8 cellular contexts compared by ENCODE assay signal in the genomic region with DNA sequence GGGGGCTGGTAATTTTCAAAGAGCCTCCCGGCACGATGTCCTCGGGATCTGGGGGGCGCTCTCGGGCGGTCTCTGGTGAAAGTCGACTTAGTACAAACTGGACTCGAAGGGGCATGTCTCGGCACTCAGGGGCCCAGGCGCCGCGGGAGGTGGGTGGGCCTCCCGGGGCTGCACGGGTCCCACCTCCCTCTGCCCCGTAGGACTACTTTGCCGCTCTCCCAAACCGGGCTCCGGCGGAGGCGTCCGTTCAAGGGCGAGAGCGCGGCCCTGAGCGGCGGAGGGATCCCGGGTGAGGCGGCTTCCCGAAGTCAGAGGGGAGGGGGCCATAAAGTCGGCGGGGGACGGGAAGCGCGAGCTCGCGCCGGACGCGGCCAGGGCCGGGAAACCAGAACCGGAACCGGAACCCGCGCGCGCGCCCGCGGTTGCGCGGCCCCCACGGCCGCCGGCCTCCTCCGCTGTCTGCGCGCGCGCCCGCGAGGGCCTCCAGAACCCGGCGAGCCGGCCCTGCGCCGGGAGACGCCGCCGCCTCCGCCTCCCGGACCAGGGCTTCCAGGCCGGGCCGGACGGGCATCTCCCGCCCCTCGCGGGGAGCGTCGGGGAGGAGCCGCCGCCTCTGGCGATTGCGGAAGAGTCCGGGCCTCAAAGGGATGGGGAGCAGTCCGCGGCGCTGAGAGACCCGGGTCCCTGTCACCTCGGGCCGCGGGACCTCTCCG. TPM values are rescaled to one million over a fixed set of nuclear protein-coding genes. Genes with fewer than 3 reads are reported as not detected.
DNase-seq lines count a peak whose midpoint lies in the region; ATAC-seq, FAIRE-seq and TF ChIP-seq lines count a peak whose summit lies in the region.

A gene with protein sequence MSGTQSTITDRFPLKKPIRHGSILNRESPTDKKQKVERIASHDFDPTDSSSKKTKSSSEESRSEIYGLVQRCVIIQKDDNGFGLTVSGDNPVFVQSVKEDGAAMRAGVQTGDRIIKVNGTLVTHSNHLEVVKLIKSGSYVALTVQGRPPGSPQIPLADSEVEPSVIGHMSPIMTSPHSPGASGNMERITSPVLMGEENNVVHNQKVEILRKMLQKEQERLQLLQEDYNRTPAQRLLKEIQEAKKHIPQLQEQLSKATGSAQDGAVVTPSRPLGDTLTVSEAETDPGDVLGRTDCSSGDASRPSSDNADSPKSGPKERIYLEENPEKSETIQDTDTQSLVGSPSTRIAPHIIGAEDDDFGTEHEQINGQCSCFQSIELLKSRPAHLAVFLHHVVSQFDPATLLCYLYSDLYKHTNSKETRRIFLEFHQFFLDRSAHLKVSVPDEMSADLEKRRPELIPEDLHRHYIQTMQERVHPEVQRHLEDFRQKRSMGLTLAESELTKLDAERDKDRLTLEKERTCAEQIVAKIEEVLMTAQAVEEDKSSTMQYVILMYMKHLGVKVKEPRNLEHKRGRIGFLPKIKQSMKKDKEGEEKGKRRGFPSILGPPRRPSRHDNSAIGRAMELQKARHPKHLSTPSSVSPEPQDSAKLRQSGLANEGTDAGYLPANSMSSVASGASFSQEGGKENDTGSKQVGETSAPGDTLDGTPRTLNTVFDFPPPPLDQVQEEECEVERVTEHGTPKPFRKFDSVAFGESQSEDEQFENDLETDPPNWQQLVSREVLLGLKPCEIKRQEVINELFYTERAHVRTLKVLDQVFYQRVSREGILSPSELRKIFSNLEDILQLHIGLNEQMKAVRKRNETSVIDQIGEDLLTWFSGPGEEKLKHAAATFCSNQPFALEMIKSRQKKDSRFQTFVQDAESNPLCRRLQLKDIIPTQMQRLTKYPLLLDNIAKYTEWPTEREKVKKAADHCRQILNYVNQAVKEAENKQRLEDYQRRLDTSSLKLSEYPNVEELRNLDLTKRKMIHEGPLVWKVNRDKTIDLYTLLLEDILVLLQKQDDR (N-terminal part only) (plus strand): TSS at position 486 of the 713 bp plus-strand sequence. CDS start 831 bp downstream, outside the sequence.

- no peak within 1 kb of the TSS for H4K8ac ChIP-seq in neuronal stem cell (ENCODE audit: low read depth, low read length)

- peak; percentile 44 for ATAC-seq in GM21717 (IDR thresholded peaks at IDR 0.05; ENCODE audit: unreplicated experiment)

- peak; percentile 73 for TF ChIP-seq CTCF in LNCAP (IDR thresholded peaks at IDR 0.05)

- H3K23ac ChIP-seq in neuronal stem cell (ENCODE audit: low read depth, low read length, poor library complexity) = peak within 1 kb of the TSS; percentile 71

- peaks cover 34% of the 10 kb centered on the region for H3K4me1 Mint-ChIP-seq in activated naive CD4-positive, alpha-beta T cell treated with anti-CD3 and anti-CD28 coated beads for 36 hours (ENCODE audit: low read depth)

- intact Hi-C loops in activated naive CD4-positive, alpha-beta T cell treated with anti-CD3 and anti-CD28 coated beads for 36 hours (cut with micrococcal nuclease) = loop anchor here (1.0 to 5.0 kb wide), 9 partner anchors 8 to 957 kb away; partner anchors contain the start of genes GRIK4, SC5D and TLCD5

- CTCF ChIA-PET in activated naive CD4-positive, alpha-beta T cell treated with anti-CD3 and anti-CD28 coated beads for 36 hours (lab: Charles Lee) = interaction anchor here (1.0 to 1.8 kb wide), 3 partner anchors 10 to 349 kb away, joined by 3 to 4 read pairs (median 3); no protein-coding TSS in a partner anchor

- peak within 1 kb of the TSS; percentile 52 for H2BK12ac ChIP-seq in neuronal stem cell (ENCODE audit: low read length)

- H3K36me3 ChIP-seq in neuronal stem cell (replicated peaks in 1 of 2; ENCODE audit: control insufficient read depth in 2 of 2, insufficient read depth in 2 of 2, low read length in 2 of 2) = peaks cover 0 to 13% of the 10 kb centered on the region in 2 donors

- in situ Hi-C loops in SK-MEL-5 (cut with HindIII; ENCODE audit: low pct_unique_long_range_greater_than_20kb, low sequenced_read_pairs) = no loop called here

- no peak within 1 kb of the TSS for H4K91ac ChIP-seq in neuronal stem cell (ENCODE audit: low read depth, low read length, poor library complexity)

- H3K4ac ChIP-seq in neuronal stem cell (ENCODE audit: low read length) = no peak within 1 kb of the TSS

- H3K9me3 Mint-ChIP-seq in activated naive CD4-positive, alpha-beta T cell treated with anti-CD3 and anti-CD28 coated beads for 36 hours = no peaks in the 10 kb centered on the region

- H3K4me3 Mint-ChIP-seq in activated naive CD4-positive, alpha-beta T cell treated with anti-CD3 and anti-CD28 coated beads for 36 hours = peak within 1 kb of the TSS; percentile 87

- peak within 1 kb of the TSS; percentile 98 for H2AFZ ChIP-seq in neuronal stem cell (ENCODE audit: low read length)

- no peaks in the 10 kb centered on the region for H3K9me3 ChIP-seq in neuronal stem cell (replicated peaks in 1 of 2; ENCODE audit: control insufficient read depth in 2 of 2, insufficient read depth in 1 of 2, low read depth in 1 of 2, low read length in 2 of 2)

- H3K27me3 Mint-ChIP-seq in activated naive CD4-positive, alpha-beta T cell treated with anti-CD3 and anti-CD28 coated beads for 36 hours (ENCODE audit: low read depth) = peaks cover 50% of the 10 kb centered on the region

- H3K18ac ChIP-seq in neuronal stem cell (ENCODE audit: low read length) = peak within 1 kb of the TSS; percentile 96

- H3K79me1 ChIP-seq in neuronal stem cell (ENCODE audit: low read depth, low read length) = no peaks in the 10 kb centered on the region

- peak within 1 kb of the TSS; percentile 86 for H3K27ac ChIP-seq in neuronal stem cell (replicated peaks; ENCODE audit: low read length)

- H3K36me3 Mint-ChIP-seq in activated naive CD4-positive, alpha-beta T cell treated with anti-CD3 and anti-CD28 coated beads for 36 hours (ENCODE audit: low read depth) = no peaks in the 10 kb centered on the region

- WGBS in neuronal stem cell (ENCODE audit: extremely low coverage in 2 of 2, insufficient read length in 2 of 2, insufficient replicate concordance in 1 of 2), 2 donors = no CpG with 5 or more reads among the region's 92 CpGs

- no peak within 1 kb of the TSS for H2BK120ac ChIP-seq in neuronal stem cell (ENCODE audit: low read depth, low read length)

- H2BK5ac ChIP-seq in neuronal stem cell (ENCODE audit: low read length) = peak within 1 kb of the TSS; percentile 79

- DNase-seq in DMS153 treated with DMSO at 0.1 percent for 48 hours (lab: John Stamatoyannopoulos, UW; ENCODE audit: unreplicated experiment) (peak; percentile 69), SK-MEL-5 (ENCODE audit: low read depth, low spot score) (peak; percentile 90), frontal cortex (ENCODE audit: low spot score in 2 of 2) (peak; percentile 89 to 96), neuronal stem cell (ENCODE audit: low spot score) (peak; percentile 95), stromal cell of bone marrow (ENCODE audit: low read depth) (peak; percentile 95)
- DNase-seq in activated naive CD4-positive, alpha-beta T cell treated with anti-CD3 and anti-CD28 coated beads for 36 hours = peak; percentile 87

- H3K9ac ChIP-seq in neuronal stem cell (ENCODE audit: low read depth, low read length, poor library complexity) = peak within 1 kb of the TSS; percentile 82

- H3K4me3 ChIP-seq in neuronal stem cell (ENCODE audit: low read length in 2 of 2) = peak within 1 kb of the TSS; percentile 88 to 91

- H2BK15ac ChIP-seq in neuronal stem cell (ENCODE audit: low read length) = no peak within 1 kb of the TSS

- FAIRE-seq in frontal cortex (lab: Jason Lieb, UNC) = no peak

- H3K14ac ChIP-seq in neuronal stem cell (ENCODE audit: low read length) = no peak within 1 kb of the TSS

- H3K27ac Mint-ChIP-seq in activated naive CD4-positive, alpha-beta T cell treated with anti-CD3 and anti-CD28 coated beads for 36 hours = peak within 1 kb of the TSS; percentile 57

- no peak within 1 kb of the TSS for H2AK5ac ChIP-seq in neuronal stem cell (ENCODE audit: low read depth, low read length)

- peak within 1 kb of the TSS; percentile 85 for H3K4me2 ChIP-seq in neuronal stem cell (ENCODE audit: insufficient read depth, low read length, poor library complexity, severe bottlenecking)

- peaks cover 8 to 13% of the 10 kb centered on the region in 2 donors for H3K4me1 ChIP-seq in neuronal stem cell (ENCODE audit: control insufficient read depth in 2 of 2, insufficient read depth in 1 of 2, low read depth in 1 of 2, low read length in 2 of 2)

- H3K27me3 ChIP-seq in neuronal stem cell (ENCODE audit: control insufficient read depth in 3 of 3, insufficient read depth in 3 of 3, low read depth in 1 of 3, low read length in 3 of 3) = no peaks in the 10 kb centered on the region

RNA-seq across cellular contexts. Expression of the gene that starts here (rescaled TPM):
- total RNA-seq in SK-MEL-5 (2014; rRNA removed; shearing (Covaris generic)) = 27.3 and 29.7 TPM in 2 replicates
- polyA plus RNA-seq in SK-MEL-5 (2015; cell fraction: cytosol; rRNA removed) = 21.2 and 33.1 TPM in 2 replicates
- polyA plus RNA-seq in SK-MEL-5 (2015; cell fraction: nucleus; rRNA removed) = 19.6 and 21.7 TPM in 2 replicates
- 10 to 100 TPM; 15.4 to 16.5 TPM for total RNA-seq in activated naive CD4-positive, alpha-beta T cell treated with anti-CD3 and anti-CD28 coated beads for 36 hours
- 202 TPM for total RNA-seq in frontal cortex
- polyA plus RNA-seq in neuronal stem cell (2013, experiment 1 of 2) = 12.7 TPM
- polyA plus RNA-seq in neuronal stem cell (2013, experiment 2 of 2) = 13.1 TPM

Comparison
In these comparisons a context has a peak if more than half of its experiments do, and no peak if none do; other contexts are left out.
1. Peak in every context shown above with its lines: DNase-seq, ATAC-seq, H3K4me3 ChIP-seq and H3K27ac ChIP-seq.